1 cellular context compared by ENCODE assay signal in the genomic region with DNA sequence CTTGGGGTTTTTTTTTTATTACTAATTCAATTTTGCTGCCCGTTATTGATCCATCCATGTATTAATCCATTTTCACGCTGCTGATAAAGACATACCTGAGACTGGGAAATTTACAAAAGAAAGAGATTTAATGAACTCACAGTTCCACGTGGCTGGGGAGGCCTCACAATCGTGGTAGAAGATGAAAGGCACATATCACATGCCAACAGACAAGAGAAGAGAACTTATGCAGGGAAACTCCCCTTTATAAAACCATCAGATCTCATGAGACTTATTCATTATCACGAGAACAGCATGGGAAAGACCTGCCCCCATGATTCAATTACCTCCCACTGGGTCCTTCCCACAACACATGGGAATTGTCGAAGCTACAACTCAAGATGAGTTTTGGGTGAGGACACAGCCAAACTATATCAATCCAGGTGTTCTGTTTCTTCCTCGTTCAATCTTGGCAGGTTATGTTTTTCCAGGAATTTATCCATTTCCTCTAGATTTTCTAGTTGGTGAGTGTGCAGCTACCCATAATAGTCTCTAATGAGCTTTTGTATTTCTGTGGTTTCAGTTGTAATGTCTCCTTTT. TPM values are rescaled to one million over a fixed set of nuclear protein-coding genes. Genes with fewer than 3 reads are reported as not detected.
"Had no signal": no experiment of that assay in that cellular context is flagged by ENCODE, and none has a peak within 500 bp of the region (broad histone marks: within the 10 kb centered on the region; RNA-seq: fewer than 3 reads in every experiment).

No MANE protein-coding gene starts in this region.

RNA-seq across cellular contexts. Expression of a gene that starts 24.3 kb away (rescaled TPM):
- total RNA-seq: activated CD8-positive, alpha-beta T cell treated with anti-CD3 and anti-CD28 coated beads, Interleukin-2, amount 10 ng/mL, durations not matched to agents 7 days and 5 days had no signal
